8 cellular contexts compared by ENCODE assay signal in genomic region chr2:216083464-216084279, GRCh38. TPM values are rescaled to one million over a fixed set of nuclear protein-coding genes. Genes with fewer than 3 reads are reported as not detected.
DNase-seq lines count a peak whose midpoint lies in the region; ATAC-seq and TF ChIP-seq lines count a peak whose summit lies in the region.

No MANE protein-coding gene starts in this region.

- H3F3A ChIP-seq in SK-N-SH (replicated peaks; ENCODE audit: insufficient read depth), result no peaks in the 10 kb centered on the region

- TF ChIP-seq RAD21 in SK-N-SH (IDR thresholded peaks at IDR 0.05; ENCODE audit: low read length), result no peak

- H3K27me3 ChIP-seq in SK-N-SH (ENCODE audit: insufficient read depth) (no peaks in the 10 kb centered on the region), Peyer's patch (no peaks in the 10 kb centered on the region)
- no peaks in the 10 kb centered on the region for H3K27me3 ChIP-seq in effector memory CD4-positive, alpha-beta T cell (replicated peaks; ENCODE audit: control insufficient read depth, insufficient read depth, low read length, poor library complexity, severe bottlenecking)

- DNase-seq in SK-N-SH, result peak; percentile 57
- peak; percentile 74 for DNase-seq in NCI-H510A treated with DMSO at 0.1 percent for 48 hours (lab: John Stamatoyannopoulos, UW)
- DNase-seq in effector memory CD4-positive, alpha-beta T cell, result no peak
- DNase-seq in renal cortical epithelial cell (ENCODE audit: low read depth), result peak; percentile 97
- no peak for DNase-seq in Peyer's patch
- DNase-seq in activated effector memory CD4-positive, alpha-beta T cell treated with Interleukin-2 at 50 U/mL for 16 hours, result no peak
- DNase-seq in stimulated activated CD4-positive, alpha-beta T cell treated with anti-CD3 and anti-CD28 coated beads, Interleukin-4, amount 100 ng/mL, for 24 hours, result no peak

- H3K4me1 ChIP-seq in SK-N-SH (ENCODE audit: control insufficient read depth in 1 of 2, insufficient read depth in 2 of 2, low read depth in 1 of 2, low read length in 1 of 2), result peaks cover 0 to 18% of the 10 kb centered on the region in 2 experiments; a peak in 3 of 4 replicates
- H3K4me1 ChIP-seq in effector memory CD4-positive, alpha-beta T cell (ENCODE audit: control insufficient read depth, insufficient read depth, low read length, poor library complexity, severe bottlenecking), result peaks cover 30% of the 10 kb centered on the region
- H3K4me1 ChIP-seq in Peyer's patch, result peaks cover 0 to 8% (median 1%) of the 10 kb centered on the region in 4 donors

- TF ChIP-seq EP300 in SK-N-SH (IDR thresholded peaks at IDR 0.05; ENCODE audit: borderline replicate concordance in 1 of 2, low read depth in 1 of 2, low read length in 1 of 2), result no peak

- H3K4me3 ChIP-seq in SK-N-SH (ENCODE audit: low read depth in 2 of 2, low read length in 1 of 2) (no peak overlapping the region), Peyer's patch (no peak overlapping the region)
- H3K4me3 ChIP-seq in effector memory CD4-positive, alpha-beta T cell (ENCODE audit: insufficient read depth, low read depth, low read length, poor library complexity, severe bottlenecking), result no peak overlapping the region

- no peak overlapping the region for H3K4me2 ChIP-seq in SK-N-SH

- H3K27ac ChIP-seq in SK-N-SH (ENCODE audit: low read depth in 2 of 2, low read length in 1 of 2), result peak overlapping the region in 1 of 2 experiments; percentile 54; a peak in 2 of 4 replicates
- H3K27ac ChIP-seq in effector memory CD4-positive, alpha-beta T cell (ENCODE audit: insufficient read depth, low read length, poor library complexity, severe bottlenecking), result peak overlapping the region; percentile 52
- peak overlapping the region in 1 of 4 donors; percentile 40 for H3K27ac ChIP-seq in Peyer's patch

- H3K9ac ChIP-seq in SK-N-SH, result no peak overlapping the region

- no peak for TF ChIP-seq POLR2A in Peyer's patch (IDR thresholded peaks at IDR 0.05)

- H4K20me1 ChIP-seq in SK-N-SH (ENCODE audit: insufficient read depth), result no peaks in the 10 kb centered on the region

- no peaks in the 10 kb centered on the region for H3K9me2 ChIP-seq in SK-N-SH

- CTCF ChIA-PET in SK-N-SH (lab: Yijun Ruan, JAX), result interaction anchor here (1.1 to 3.7 kb wide), 6 partner anchors 13 to 153 kb away, joined by 3 to 14 read pairs (median 4); no protein-coding TSS in a partner anchor

- no peak for ATAC-seq in SK-N-SH treated with all-trans-retinoic acid at 6 μM for 48 hours

- peaks cover 8% of the 10 kb centered on the region for H3K79me2 ChIP-seq in SK-N-SH (ENCODE audit: insufficient read depth)

- no peak overlapping the region for H2AFZ ChIP-seq in SK-N-SH (ENCODE audit: low read depth)

- POLR2A ChIA-PET in SK-N-SH (lab: Yijun Ruan, JAX), result interaction anchor here (1.2 to 3.2 kb wide), 2 partner anchors 24 to 26 kb away, joined by 4 to 17 read pairs; partner anchors contain the start of gene XRCC5

- no peaks in the 10 kb centered on the region for H3K36me3 ChIP-seq in SK-N-SH (replicated peaks in 1 of 2; ENCODE audit: control insufficient read depth in 1 of 2, insufficient read depth in 2 of 2, low read length in 1 of 2)
- H3K36me3 ChIP-seq in effector memory CD4-positive, alpha-beta T cell (ENCODE audit: control insufficient read depth, insufficient read depth, low read length), result no peaks in the 10 kb centered on the region
- H3K36me3 ChIP-seq in Peyer's patch, result no peaks in the 10 kb centered on the region

- H3K9me3 ChIP-seq in SK-N-SH, result no peaks in the 10 kb centered on the region
- no peaks in the 10 kb centered on the region for H3K9me3 ChIP-seq in effector memory CD4-positive, alpha-beta T cell (ENCODE audit: control insufficient read depth, low read length)
- no peaks in the 10 kb centered on the region for H3K9me3 ChIP-seq in Peyer's patch

- WGBS in SK-N-SH (ENCODE audit: low lambda C conversion rate), result 77% methylated on average over 11 of the region's 11 CpGs

- TF ChIP-seq CTCF in SK-N-SH (IDR thresholded peaks at IDR 0.05) (no peak), Peyer's patch (IDR thresholded peaks at IDR 0.05) (no peak)

TF ChIP-seq in SK-N-SH, 30 proteins besides CTCF, POLR2A, EP300 and RAD21:
- TF ChIP-seq TEAD4 (IDR thresholded peaks at IDR 0.05; ENCODE audit: borderline replicate concordance, insufficient read depth) (no peak), MXI1 (IDR thresholded peaks at IDR 0.05; ENCODE audit: low read depth, low read length) (peak; percentile 22; the same call in 1 of the 2 replicates), RCOR1 (IDR thresholded peaks at IDR 0.05; ENCODE audit: low read length) (no peak), YY1 (IDR thresholded peaks at IDR 0.05; ENCODE audit: low read depth) (no peak), CHD2 (IDR thresholded peaks at IDR 0.05; ENCODE audit: low read length, partially characterized antibody) (peak; percentile 29), PBX3 (IDR thresholded peaks at IDR 0.05) (no peak; the same call in 1 of the 2 replicates)
- TF ChIP-seq, protein P1, sequence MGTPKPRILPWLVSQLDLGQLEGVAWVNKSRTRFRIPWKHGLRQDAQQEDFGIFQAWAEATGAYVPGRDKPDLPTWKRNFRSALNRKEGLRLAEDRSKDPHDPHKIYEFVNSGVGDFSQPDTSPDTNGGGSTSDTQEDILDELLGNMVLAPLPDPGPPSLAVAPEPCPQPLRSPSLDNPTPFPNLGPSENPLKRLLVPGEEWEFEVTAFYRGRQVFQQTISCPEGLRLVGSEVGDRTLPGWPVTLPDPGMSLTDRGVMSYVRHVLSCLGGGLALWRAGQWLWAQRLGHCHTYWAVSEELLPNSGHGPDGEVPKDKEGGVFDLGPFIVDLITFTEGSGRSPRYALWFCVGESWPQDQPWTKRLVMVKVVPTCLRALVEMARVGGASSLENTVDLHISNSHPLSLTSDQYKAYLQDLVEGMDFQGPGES (IDR thresholded peaks at IDR 0.05; ENCODE audit: low read depth, low read length), result no peak

TF ChIP-seq in SK-N-SH treated with all-trans-retinoic acid at 6 μM for 48 hours, 23 proteins besides CTCF, POLR2A, EP300 and RAD21:
- TF ChIP-seq ISL1 (CRISPR knock-in tag; IDR thresholded peaks at IDR 0.05), result no peak
- no peak for TF ChIP-seq CSDC2 (CRISPR knock-in tag; IDR thresholded peaks at IDR 0.05)
- TF ChIP-seq ARNTL (CRISPR knock-in tag; IDR thresholded peaks at IDR 0.05; ENCODE audit: borderline replicate concordance, low read depth), result no peak
- no peak for TF ChIP-seq RARB (CRISPR knock-in tag; IDR thresholded peaks at IDR 0.05)
- no peak for TF ChIP-seq CREB5 (CRISPR knock-in tag; IDR thresholded peaks at IDR 0.05; ENCODE audit: low read depth)
- no peak for TF ChIP-seq TOX (CRISPR knock-in tag; IDR thresholded peaks at IDR 0.05; ENCODE audit: borderline replicate concordance)

RNA-seq across cellular contexts. Expression of gene TMEM169, which starts 2.0 kb away (rescaled TPM):
- polyA plus RNA-seq in SK-N-SH (2012; rRNA removed), result 0.30 and 0.47 TPM in 2 replicates
- 0.31 and 0.47 TPM in 2 replicates for polyA plus RNA-seq in SK-N-SH (2012; cell fraction: cytosol; rRNA removed)
- 0.02 and 0.19 TPM in 2 replicates for polyA plus RNA-seq in SK-N-SH (2012; cell fraction: nucleus; rRNA removed)
- total RNA-seq in renal cortical epithelial cell (4.3 and 11.8 TPM in 2 replicates), Peyer's patch (1 to 10 TPM in 1 of 4 donors, not detected in 3; 1.6 TPM)

RNA-seq across cellular contexts. Expression of gene PECR, which starts 2.1 kb away (rescaled TPM):
- polyA plus RNA-seq in SK-N-SH (2012; rRNA removed), result 18.6 and 20.9 TPM in 2 replicates
- 17.8 and 20.0 TPM in 2 replicates for polyA plus RNA-seq in SK-N-SH (2012; cell fraction: cytosol; rRNA removed)
- polyA plus RNA-seq in SK-N-SH (2012; cell fraction: nucleus; rRNA removed), result 13.8 and 15.3 TPM in 2 replicates
- total RNA-seq in renal cortical epithelial cell, result 33.5 and 35.6 TPM in 2 replicates
- total RNA-seq in Peyer's patch, result 10 to 100 TPM; 44.6 to 85.6 (median 54.3) TPM

RNA-seq across cellular contexts. Expression of gene XRCC5, which starts 25.5 kb away (rescaled TPM):
- 125 and 167 TPM in 2 replicates for polyA plus RNA-seq in SK-N-SH (2012; rRNA removed)
- polyA plus RNA-seq in SK-N-SH (2012; cell fraction: cytosol; rRNA removed), result 160 and 162 TPM in 2 replicates
- 124 and 210 TPM in 2 replicates for polyA plus RNA-seq in SK-N-SH (2012; cell fraction: nucleus; rRNA removed)
- total RNA-seq in renal cortical epithelial cell, result 334 and 413 TPM in 2 replicates
- total RNA-seq in Peyer's patch, result 100 to 1,000 TPM in 3 of 4 donors, 10 to 100 TPM in 1; 81.7 to 140 (median 111) TPM

Comparison
In these comparisons a context has a peak if more than half of its experiments do, and no peak if none do; other contexts are left out.
1. DNase-seq: peak in SK-N-SH (single experiment), NCI-H510A treated with DMSO at 0.1 percent for 48 hours (single experiment) and renal cortical epithelial cell (single experiment); none in effector memory CD4-positive, alpha-beta T cell (0 of 3), Peyer's patch (0 of 3), activated effector memory CD4-positive, alpha-beta T cell treated with Interleukin-2 at 50 U/mL for 16 hours (single experiment) and stimulated activated CD4-positive, alpha-beta T cell treated with anti-CD3 and anti-CD28 coated beads, Interleukin-4, amount 100 ng/mL, for 24 hours (single experiment).